10 cellular contexts compared by ENCODE assay signal in genomic region chr15:68672781-68673205, GRCh38.
A peak's percentile ranks its signal among the peaks of the same experiment; 100 is the strongest.
DNase-seq lines count a peak whose midpoint lies in the region; ATAC-seq and TF ChIP-seq lines count a peak whose summit lies in the region.
"Had no signal": no experiment of that assay in that cellular context is flagged by ENCODE, and none has a peak within 500 bp of the region (broad histone marks: within the 10 kb centered on the region; RNA-seq: fewer than 3 reads in every experiment).

No MANE protein-coding gene starts in this region.

- TF ChIP-seq CTCF in OCI-LY7 (conservative IDR thresholded peaks at IDR 0.05; ENCODE audit: low read length) (peak; percentile 76), esophagus muscularis mucosa (IDR thresholded peaks at IDR 0.05) (no peak)

- peak overlapping the region; percentile 14 for H3K27ac ChIP-seq in OCI-LY7 (ENCODE audit: low read depth, low read length, poor library complexity, severe bottlenecking)
- H3K27ac ChIP-seq in esophagus muscularis mucosa (replicated peaks in 1 of 4) = no peak overlapping the region
- H3K27ac ChIP-seq: gastroesophageal sphincter had no signal

- TF ChIP-seq POLR2A in esophagus muscularis mucosa (IDR thresholded peaks at IDR 0.05; ENCODE audit: low read depth) = no peak

- H3K4me1 ChIP-seq in OCI-LY7 (ENCODE audit: insufficient read depth, low read length, poor library complexity, severe bottlenecking) = peaks cover 47% of the 10 kb centered on the region
- H3K4me1 ChIP-seq in esophagus muscularis mucosa = peaks cover 8 to 13% (median 9%) of the 10 kb centered on the region in 4 donors

- H3K9me3 ChIP-seq in OCI-LY7 (ENCODE audit: low read length) = no peaks in the 10 kb centered on the region
- no peaks in the 10 kb centered on the region for H3K9me3 ChIP-seq in esophagus muscularis mucosa
- H3K9me3 ChIP-seq: gastroesophageal sphincter had no signal

- no peaks in the 10 kb centered on the region for H4K20me1 ChIP-seq in OCI-LY7 (ENCODE audit: insufficient read depth, low read length)

- H3K79me2 ChIP-seq in OCI-LY7 (ENCODE audit: insufficient read depth, low read depth, low read length) = no peaks in the 10 kb centered on the region

- ATAC-seq in left ventricle myocardium superior (peak; percentile 26), Right ventricle myocardium inferior (no peak), GM21390 (IDR thresholded peaks at IDR 0.05; ENCODE audit: unreplicated experiment) (no peak), HG02678 (IDR thresholded peaks at IDR 0.05; ENCODE audit: unreplicated experiment) (no peak), GM19328 (IDR thresholded peaks at IDR 0.05; ENCODE audit: unreplicated experiment) (no peak)
- ATAC-seq: activated CD8-positive, alpha-beta T cell treated with anti-CD3 and anti-CD28 coated beads for 36 hours; gastroesophageal sphincter had no signal

- no peak for TF ChIP-seq EP300 in esophagus muscularis mucosa (IDR thresholded peaks at IDR 0.05)

- no peak for DNase-seq in left ventricle myocardium superior
- DNase-seq in Right ventricle myocardium inferior (ENCODE audit: missing footprints) = no peak
- DNase-seq in OCI-LY7 (ENCODE audit: low spot score) = peak; percentile 70
- DNase-seq in globus pallidus (ENCODE audit: low spot score) = peak; percentile 60
- DNase-seq in esophagus muscularis mucosa (ENCODE audit: extremely low spot score) = no peak
- DNase-seq: activated CD8-positive, alpha-beta T cell treated with anti-CD3 and anti-CD28 coated beads for 36 hours had no signal

- H3K9me2 ChIP-seq in OCI-LY7 (ENCODE audit: insufficient read depth, low read length) = no peaks in the 10 kb centered on the region

- H3K27me3 ChIP-seq in esophagus muscularis mucosa = peaks cover 0 to 19% (median 0%) of the 10 kb centered on the region in 4 donors

- no TSS peak for BruUV-seq in OCI-LY7 (replicated peaks; lab: Mats Ljungman, UMichigan)

- intact Hi-C loops in left ventricle myocardium superior (cut with micrococcal nuclease) = loop anchor here (5.0 to 10.0 kb wide), 3 partner anchors 105 to 202 kb away; no protein-coding TSS in a partner anchor
- intact Hi-C loops in Right ventricle myocardium inferior (cut with DNase I) = loop anchor here (5.0 kb wide), 1 partner anchor 40 kb away; no protein-coding TSS in a partner anchor
- intact Hi-C loops in OCI-LY7 (cut with micrococcal nuclease; ENCODE audit: unreplicated experiment) = loop anchor here (1.0 to 5.0 kb wide), 2 partner anchors 113 to 255 kb away; no protein-coding TSS in a partner anchor
- intact Hi-C loops in esophagus muscularis mucosa (cut with DNase I) = no loop called here

- H3K36me3 ChIP-seq in OCI-LY7 (ENCODE audit: insufficient read depth, low read length) (0 out of 2 replicates have a peak, but pooled peaks cover 5% of the 10 kb centered on the region), esophagus muscularis mucosa (no peaks in the 10 kb centered on the region)
- H3K36me3 ChIP-seq: gastroesophageal sphincter had no signal

- no peak overlapping the region for H2AFZ ChIP-seq in OCI-LY7 (ENCODE audit: low read length)

- H3K4me2 ChIP-seq in OCI-LY7 (ENCODE audit: low read length) = peak overlapping the region; percentile 43; the same call in 1 of the 2 replicates

- POLR2A ChIA-PET in OCI-LY7 (lab: Charles Lee) = interaction anchor here (1.8 to 2.0 kb wide), 2 partner anchors 38 to 41 kb away, joined by 5 read pairs; no protein-coding TSS in a partner anchor

- WGBS in esophagus muscularis mucosa = 81% methylated on average over 4 of the region's 4 CpGs

- CTCF ChIA-PET in OCI-LY7 (lab: Charles Lee; ENCODE audit: unreplicated experiment) = interaction anchor here (0.6 to 3.2 kb wide), 7 partner anchors 34 to 202 kb away, joined by 3 to 19 read pairs (median 6); no protein-coding TSS in a partner anchor

- H3K4me3 ChIP-seq in OCI-LY7 (ENCODE audit: low read depth, low read length, poor library complexity, severe bottlenecking) = no peak overlapping the region
- no peak overlapping the region for H3K4me3 ChIP-seq in esophagus muscularis mucosa
- H3K4me3 ChIP-seq: gastroesophageal sphincter had no signal

Comparison
In these comparisons a context has a peak if more than half of its experiments do, and no peak if none do; other contexts are left out.
1. DNase-seq: peak in OCI-LY7 (single experiment) and globus pallidus (single experiment); none in left ventricle myocardium superior (single experiment), Right ventricle myocardium inferior (single experiment) and esophagus muscularis mucosa (single experiment).